In the genomic region with DNA sequence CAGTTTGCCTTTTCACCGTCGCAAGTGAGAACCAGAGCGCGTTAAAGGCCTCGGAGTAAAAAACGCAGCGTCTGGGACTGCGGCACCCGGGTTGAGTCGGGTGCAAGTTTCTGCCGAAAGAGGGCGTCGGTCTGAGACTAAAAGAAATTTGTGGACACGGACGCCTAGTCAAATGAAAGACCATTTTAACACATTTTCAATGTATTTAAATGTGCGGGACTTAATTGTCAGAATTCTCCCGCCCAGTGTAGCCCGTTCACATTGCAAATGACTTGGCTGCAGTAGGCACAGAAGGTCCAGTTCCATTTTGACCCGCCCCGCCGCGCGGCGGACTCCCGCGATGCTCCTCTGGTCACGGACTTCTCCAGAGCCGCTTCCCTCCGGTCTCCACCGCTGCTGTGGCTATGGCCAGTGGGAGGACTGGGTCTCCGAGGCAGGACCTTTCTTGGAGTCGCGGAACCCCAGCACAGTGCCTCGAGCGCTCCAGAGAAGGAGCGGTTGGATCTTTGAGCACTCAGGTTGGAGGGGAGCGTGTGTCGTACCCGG, we compare ENCODE assay signal across 8 cellular contexts. TPM values are rescaled to one million over a fixed set of nuclear protein-coding genes. Genes with fewer than 3 reads are reported as not detected.
DNase-seq lines count a peak whose midpoint lies in the region; ATAC-seq and TF ChIP-seq lines count a peak whose summit lies in the region.

No MANE protein-coding gene starts in this region.

- H3K27me3 ChIP-seq in esophagus (ENCODE audit: control insufficient read depth in 1 of 2, insufficient read depth in 2 of 2, low read length in 2 of 2), result no peaks in the 10 kb centered on the region
- peaks cover 4 to 62% (median 39%) of the 10 kb centered on the region in 3 donors for H3K27me3 ChIP-seq in stomach

- no peaks in the 10 kb centered on the region for H3K9me3 ChIP-seq in esophagus (ENCODE audit: control insufficient read depth in 2 of 2, insufficient read depth in 1 of 2, low read depth in 1 of 2, low read length in 1 of 2)
- no peaks in the 10 kb centered on the region for H3K9me3 ChIP-seq in mucosa of descending colon
- no peaks in the 10 kb centered on the region for H3K9me3 ChIP-seq in stomach

- no peaks in the 10 kb centered on the region for H3K9me3 Mint-ChIP-seq in HFFc6

- H3K4me1 ChIP-seq in esophagus (ENCODE audit: control insufficient read depth in 2 of 2, insufficient read depth in 2 of 2, low read length in 1 of 2), result peaks cover 6 to 11% of the 10 kb centered on the region in 2 donors
- H3K4me1 ChIP-seq in mucosa of descending colon (ENCODE audit: low read depth), result peaks cover 10% of the 10 kb centered on the region
- H3K4me1 ChIP-seq in stomach, result peaks cover 19 to 52% (median 41%) of the 10 kb centered on the region in 4 donors

- peak overlapping the region; percentile 65 to 79 for H3K27ac ChIP-seq in esophagus (ENCODE audit: low read depth in 2 of 2, low read length in 1 of 2)
- H3K27ac ChIP-seq in stomach, result peak overlapping the region; percentile 14 to 42 (median 35)

- 1% methylated on average over 39 of the region's 39 CpGs for WGBS in esophagus, 2 donors
- WGBS in stomach, 5 donors, result 0 to 1% (median 1%) methylated on average over 37 to 39 of the region's 39 CpGs

- TF ChIP-seq CTCF in HFFc6 (IDR thresholded peaks at IDR 0.05), result peak; percentile 88
- peak; percentile 39 for TF ChIP-seq CTCF in mucosa of descending colon (IDR thresholded peaks at IDR 0.05)
- TF ChIP-seq CTCF in stomach (IDR thresholded peaks at IDR 0.05), result peak in 4 of 7 experiments; percentile 30 to 61 (median 52)

- peak; percentile 67 for ATAC-seq in mucosa of descending colon
- no peak for ATAC-seq in GM21619 (IDR thresholded peaks at IDR 0.05; ENCODE audit: unreplicated experiment)

- H3K36me3 ChIP-seq in esophagus (ENCODE audit: control insufficient read depth in 2 of 2, insufficient read depth in 2 of 2, low read length in 1 of 2) (no peaks in the 10 kb centered on the region), mucosa of descending colon (ENCODE audit: low read depth) (no peaks in the 10 kb centered on the region), stomach (no peaks in the 10 kb centered on the region)

- H3K4me1 Mint-ChIP-seq in HFFc6 (ENCODE audit: low read depth), result peaks cover 35% of the 10 kb centered on the region

- DNase-seq in GM04503 (ENCODE audit: low read depth) (peak; percentile 50), HFFc6 (peak; percentile 85), NCI-H2171 treated with DMSO at 0.1 percent for 48 hours (lab: John Stamatoyannopoulos, UW) (peak; percentile 28), mucosa of descending colon (peak; percentile 59 to 86 (median 75)), stomach (peak; percentile 47)
- peak; percentile 63 to 69 for DNase-seq in activated CD4-positive, alpha-beta T cell treated with anti-CD3 and anti-CD28 coated beads, Interleukin-2, amount 50 U/mL, for 48 hours

- TF ChIP-seq EP300 in stomach (IDR thresholded peaks at IDR 0.05), result no peak

- H3K36me3 Mint-ChIP-seq in HFFc6 (ENCODE audit: low read depth), result no peaks in the 10 kb centered on the region

- intact Hi-C loops in mucosa of descending colon (cut with DNase I, micrococcal nuclease) (no loop called here), stomach (cut with DNase I; ENCODE audit: low total_unique reads) (loop anchor here (10.0 kb wide), 1 partner anchor 715 kb away; no protein-coding TSS in a partner anchor)

- H3K4me3 Mint-ChIP-seq in HFFc6, result peak overlapping the region; percentile 94

- TF ChIP-seq POLR2A in stomach (IDR thresholded peaks at IDR 0.05), result no peak

- H3K4me3 ChIP-seq in esophagus (ENCODE audit: low read depth in 1 of 2, low read length in 2 of 2) (peak overlapping the region; percentile 56 to 65), mucosa of descending colon (no peak overlapping the region), stomach (peak overlapping the region; percentile 49 to 82 (median 67))

- H3K27me3 Mint-ChIP-seq in HFFc6 (ENCODE audit: insufficient read depth), result peaks cover 4% of the 10 kb centered on the region

- H3K27ac Mint-ChIP-seq in HFFc6, result peak overlapping the region; percentile 95

RNA-seq across cellular contexts. Expression of gene NPR3, which starts 1.3 kb away (rescaled TPM):
- 10 to 100 TPM; 23.8 to 56.3 (median 25.5) TPM for total RNA-seq in HFFc6 (2021; fragmentation: NEBNext Ultra II Directional; extraction: Animal tissue kit (Norgen Biotek cat#: 25700))
- polyA plus RNA-seq in esophagus (1 to 10 TPM; 2.8 to 5.7 TPM), stomach (1 to 10 TPM in 1 of 3 donors, under 1 TPM in 2; 0.25 to 3.1 (median 0.61) TPM)
- total RNA-seq in mucosa of descending colon (10 to 100 TPM in 1 of 3 donors, 1 to 10 TPM in 2; 1.4 to 24.0 (median 2.8) TPM), stomach (10 to 100 TPM in 1 of 5 donors, 1 to 10 TPM in 1, under 1 TPM in 1, not detected in 2; 0.89 to 15.8 (median 2.8) TPM)

Comparison
In these comparisons a context has a peak if more than half of its experiments do, and no peak if none do; other contexts are left out.
1. DNase-seq: peak in every context shown above with its lines; median percentile 85 in HFFc6; 75 in mucosa of descending colon; 66 in activated CD4-positive, alpha-beta T cell treated with anti-CD3 and anti-CD28 coated beads, Interleukin-2, amount 50 U/mL, for 48 hours; 50 in GM04503; 47 in stomach; 28 in NCI-H2171 treated with DMSO at 0.1 percent for 48 hours.